In genomic region chr5:7927466-7928375, GRCh38 we compare ENCODE assay signal across 8 cellular contexts. TPM values are rescaled to one million over a fixed set of nuclear protein-coding genes. Genes with fewer than 3 reads are reported as not detected.
DNase-seq lines count a peak whose midpoint lies in the region; ATAC-seq and TF ChIP-seq lines count a peak whose summit lies in the region.

No MANE protein-coding gene starts in this region.

- no peak overlapping the region for H3K27ac Mint-ChIP-seq in activated CD4-positive, alpha-beta T cell treated with anti-CD3 and anti-CD28 coated beads, Interleukin-2, amount 10 ng/mL, durations not matched to agents 24 days and 14 days
- H3K27ac Mint-ChIP-seq in nephron: peak overlapping the region in 2 of 3 experiments; percentile 1 to 3

- no peaks in the 10 kb centered on the region for H3K4me1 Mint-ChIP-seq in activated CD4-positive, alpha-beta T cell treated with anti-CD3 and anti-CD28 coated beads, Interleukin-2, amount 10 ng/mL, durations not matched to agents 24 days and 14 days
- no peaks in the 10 kb centered on the region for H3K4me1 Mint-ChIP-seq in nephron

- H3K36me3 ChIP-seq in esophagus squamous epithelium: no peaks in the 10 kb centered on the region

- H3K27me3 ChIP-seq in esophagus squamous epithelium: peaks cover 0 to 4% (median 0%) of the 10 kb centered on the region in 4 donors

- H3K27me3 Mint-ChIP-seq in activated CD4-positive, alpha-beta T cell treated with anti-CD3 and anti-CD28 coated beads, Interleukin-2, amount 10 ng/mL, durations not matched to agents 24 days and 14 days: no peaks in the 10 kb centered on the region
- H3K27me3 Mint-ChIP-seq in nephron (ENCODE audit: low read depth): peaks cover 7% of the 10 kb centered on the region

- TF ChIP-seq CTCF in esophagus squamous epithelium (IDR thresholded peaks at IDR 0.05) (peak; percentile 25 to 73 (median 58)), nephron (IDR thresholded peaks at IDR 0.05; ENCODE audit: unreplicated experiment in 3 of 3) (peak; percentile 75 to 86 (median 79))

- intact Hi-C loops in activated CD4-positive, alpha-beta T cell treated with anti-CD3 and anti-CD28 coated beads, Interleukin-2, amount 10 ng/mL, durations not matched to agents 24 days and 14 days (cut with micrococcal nuclease): loop anchor here (5.0 to 10.0 kb wide), 2 partner anchors 1280 to 1617 kb away; partner anchors contain the start of gene SEMA5A
- intact Hi-C loops in esophagus squamous epithelium (cut with DNase I): no loop called here

- H3K9me3 Mint-ChIP-seq in activated CD4-positive, alpha-beta T cell treated with anti-CD3 and anti-CD28 coated beads, Interleukin-2, amount 10 ng/mL, durations not matched to agents 24 days and 14 days: no peaks in the 10 kb centered on the region
- no peaks in the 10 kb centered on the region for H3K9me3 Mint-ChIP-seq in nephron

- H3K4me3 ChIP-seq in esophagus squamous epithelium: no peak overlapping the region

- no peak overlapping the region for H3K27ac ChIP-seq in esophagus squamous epithelium

- DNase-seq in COLO668 (lab: John Stamatoyannopoulos, UW; ENCODE audit: unreplicated experiment): peak; percentile 69
- DNase-seq in GM19238 (ENCODE audit: insufficient read length, low spot score): peak; percentile 40
- DNase-seq in NCI-H2227 (lab: John Stamatoyannopoulos, UW; ENCODE audit: unreplicated experiment): peak; percentile 65
- peak; percentile 79 for DNase-seq in activated CD4-positive, alpha-beta T cell treated with anti-CD3 and anti-CD28 coated beads, Interleukin-2, amount 10 ng/mL, durations not matched to agents 24 days and 14 days
- no peak for DNase-seq in esophagus squamous epithelium (lab: John Stamatoyannopoulos, UW)
- DNase-seq in NCI-H128 (lab: John Stamatoyannopoulos, UW; ENCODE audit: unreplicated experiment): no peak

- no peaks in the 10 kb centered on the region for H3K36me3 Mint-ChIP-seq in activated CD4-positive, alpha-beta T cell treated with anti-CD3 and anti-CD28 coated beads, Interleukin-2, amount 10 ng/mL, durations not matched to agents 24 days and 14 days (ENCODE audit: low read depth)
- H3K36me3 Mint-ChIP-seq in nephron (ENCODE audit: low read depth): no peaks in the 10 kb centered on the region

- H3K4me1 ChIP-seq in esophagus squamous epithelium: no peaks in the 10 kb centered on the region

- no peak for TF ChIP-seq POLR2A in esophagus squamous epithelium (IDR thresholded peaks at IDR 0.05)

- WGBS in esophagus squamous epithelium, 2 donors: 40 to 49% methylated on average over 18 to 23 of the region's 26 CpGs

- peak; percentile 88 for ATAC-seq in HG03342 (IDR thresholded peaks at IDR 0.05; ENCODE audit: unreplicated experiment)

- H3K9me3 ChIP-seq in esophagus squamous epithelium: no peaks in the 10 kb centered on the region

- no peak overlapping the region for H3K4me3 Mint-ChIP-seq in activated CD4-positive, alpha-beta T cell treated with anti-CD3 and anti-CD28 coated beads, Interleukin-2, amount 10 ng/mL, durations not matched to agents 24 days and 14 days
- H3K4me3 Mint-ChIP-seq in nephron: no peak overlapping the region

RNA-seq across cellular contexts. Expression of gene MTRR, which starts 58.8 kb away (rescaled TPM):
- 64.4 and 76.8 TPM in 2 replicates for total RNA-seq in activated CD4-positive, alpha-beta T cell treated with anti-CD3 and anti-CD28 coated beads, Interleukin-2, amount 10 ng/mL, durations not matched to agents 24 days and 14 days
- 10 to 100 TPM; 12.7 to 33.2 (median 21.0) TPM for total RNA-seq in esophagus squamous epithelium

RNA-seq across cellular contexts. Expression of gene FASTKD3, which starts 58.9 kb away (rescaled TPM):
- total RNA-seq in activated CD4-positive, alpha-beta T cell treated with anti-CD3 and anti-CD28 coated beads, Interleukin-2, amount 10 ng/mL, durations not matched to agents 24 days and 14 days: 17.7 and 18.3 TPM in 2 replicates
- 10 to 100 TPM in 3 of 4 donors, 1 to 10 TPM in 1; 4.4 to 14.0 (median 11.2) TPM for total RNA-seq in esophagus squamous epithelium

Comparison
In these comparisons a context has a peak if more than half of its experiments do, and no peak if none do; other contexts are left out.
1. DNase-seq: peak in COLO668 (single experiment), GM19238 (single experiment), NCI-H2227 (single experiment) and activated CD4-positive, alpha-beta T cell treated with anti-CD3 and anti-CD28 coated beads, Interleukin-2, amount 10 ng/mL, durations not matched to agents 24 days and 14 days (single experiment); none in esophagus squamous epithelium (single experiment) and NCI-H128 (single experiment).